8 cellular contexts compared by ENCODE assay signal in genomic region chr10:84267503-84268126, GRCh38. TPM values are rescaled to one million over a fixed set of nuclear protein-coding genes. Genes with fewer than 3 reads are reported as not detected.
DNase-seq lines count a peak whose midpoint lies in the region; ATAC-seq and TF ChIP-seq lines count a peak whose summit lies in the region.

No MANE protein-coding gene starts in this region.

- POLR2A ChIA-PET in A673 (lab: Charles Lee; ENCODE audit: low non-redundant PET), result no interaction called here

- no peak overlapping the region for H3K4me3 ChIP-seq in A673 (ENCODE audit: low read depth, low read length, poor library complexity, severe bottlenecking)
- H3K4me3 ChIP-seq in stomach, result no peak overlapping the region
- H3K4me3 ChIP-seq in gastrocnemius medialis, result no peak overlapping the region

- CTCF ChIA-PET in A673 (lab: Charles Lee), result interaction anchor here (0.5 to 3.4 kb wide), 5 partner anchors 12 to 271 kb away, joined by 3 to 55 read pairs (median 4); no protein-coding TSS in a partner anchor

- WGBS in stomach, 5 donors, result 34 to 48% (median 39%) methylated on average over 7 of the region's 7 CpGs

- H3K4me1 ChIP-seq in A673 (ENCODE audit: insufficient read depth, low read length, poor library complexity, severe bottlenecking) (no peaks in the 10 kb centered on the region), stomach (peaks cover 0 to 16% (median 8%) of the 10 kb centered on the region in 4 donors), gastrocnemius medialis (no peaks in the 10 kb centered on the region)

- TF ChIP-seq CTCF in A673 (conservative IDR thresholded peaks at IDR 0.05; ENCODE audit: low read depth, low read length) (peak; percentile 88), stomach (IDR thresholded peaks at IDR 0.05) (peak in 3 of 7 experiments; percentile 31 to 43 (median 36)), gastrocnemius medialis (IDR thresholded peaks at IDR 0.05 in 4 of 5, conservative IDR thresholded peaks at IDR 0.05 in 1 of 5) (peak in 2 of 5 experiments; percentile 10 to 27)

- H3K36me3 ChIP-seq in A673 (ENCODE audit: insufficient read depth, low read length, poor library complexity, severe bottlenecking) (no peaks in the 10 kb centered on the region), stomach (no peaks in the 10 kb centered on the region), gastrocnemius medialis (no peaks in the 10 kb centered on the region)

- ATAC-seq in GM18907 (IDR thresholded peaks at IDR 0.05; ENCODE audit: unreplicated experiment) (peak; percentile 52), gastrocnemius medialis (no peak)

- H3K9me3 ChIP-seq in A673 (ENCODE audit: low read depth, low read length, poor library complexity, severe bottlenecking) (no peaks in the 10 kb centered on the region), stomach (no peaks in the 10 kb centered on the region), gastrocnemius medialis (no peaks in the 10 kb centered on the region)

- intact Hi-C loops in A673 (cut with micrococcal nuclease; ENCODE audit: unreplicated experiment), result loop anchor here (1.0 kb wide), 1 partner anchor 270 kb away; no protein-coding TSS in a partner anchor
- intact Hi-C loops in stomach (cut with DNase I; ENCODE audit: low total_unique reads), result loop anchor here (10.0 kb wide), 1 partner anchor 87 kb away; no protein-coding TSS in a partner anchor
- intact Hi-C loops in gastrocnemius medialis (cut with DNase I; ENCODE audit: low total_unique reads), result no loop called here

- BruUV-seq in A673 (replicated peaks; lab: Mats Ljungman, UMichigan), result no TSS peak

- in situ Hi-C loops in gastrocnemius medialis (cut with MboI; ENCODE audit: low sequenced_read_pairs in 4 of 4), result loop anchor here in 3 of 4 donors (5.0 to 10.0 kb wide), 4 partner anchors 97 to 265 kb away; no protein-coding TSS in a partner anchor

- TF ChIP-seq POLR2A in stomach (IDR thresholded peaks at IDR 0.05) (no peak), gastrocnemius medialis (IDR thresholded peaks at IDR 0.05) (no peak)

- no peak overlapping the region for H3K27ac ChIP-seq in A673 (ENCODE audit: low read depth, low read length, poor library complexity, severe bottlenecking)
- H3K27ac ChIP-seq in stomach, result no peak overlapping the region
- H3K27ac ChIP-seq in gastrocnemius medialis, result no peak overlapping the region

- DNase-seq in A673 (ENCODE audit: low spot score) (peak; percentile 63), M059J (ENCODE audit: low read depth) (peak; percentile 41), midbrain (lab: John Stamatoyannopoulos, UW) (peak; percentile 18), stomach (peak; percentile 48), gastrocnemius medialis (no peak)
- peak; percentile 92 for DNase-seq in activated CD4-positive, alpha-beta T cell treated with anti-CD3 and anti-CD28 coated beads for 48 hours
- DNase-seq in effector CD4-positive, alpha-beta T cell, result peak; percentile 12

- peaks cover 25% of the 10 kb centered on the region for H3K27me3 ChIP-seq in A673 (replicated peaks; ENCODE audit: insufficient read depth, low read depth, low read length, poor library complexity)
- H3K27me3 ChIP-seq in stomach, result peaks cover 0 to 12% (median 0%) of the 10 kb centered on the region in 3 donors
- H3K27me3 ChIP-seq in gastrocnemius medialis, result peaks cover 0 to 8% (median 2%) of the 10 kb centered on the region in 3 donors

- TF ChIP-seq EP300 in stomach (IDR thresholded peaks at IDR 0.05), result no peak

RNA-seq across cellular contexts. Expression of gene RGR, which starts 22.8 kb away (rescaled TPM):
- total RNA-seq in A673 (2021) (not detected in 2 replicates), stomach (not detected), gastrocnemius medialis (under 1 TPM in 1 of 4 donors, not detected in 3; 0.22 TPM)
- not detected in 2 replicates for total RNA-seq in M059J (2014; rRNA removed; shearing (Covaris generic))
- 1 to 10 TPM in 1 of 3 donors, under 1 TPM in 1, not detected in 1; 0.18 to 2.7 TPM for polyA plus RNA-seq in stomach

RNA-seq across cellular contexts. Expression of gene LRIT1, which starts 26.3 kb away (rescaled TPM):
- total RNA-seq in A673 (2021), result not detected in 2 replicates
- total RNA-seq in M059J (2014; rRNA removed; shearing (Covaris generic)), result not detected in 2 replicates
- not detected for total RNA-seq in stomach
- polyA plus RNA-seq in stomach, result not detected
- not detected for total RNA-seq in gastrocnemius medialis

RNA-seq across cellular contexts. Expression of gene LRIT2, which starts 42.3 kb away (rescaled TPM):
- not detected in 2 replicates for total RNA-seq in A673 (2021)
- total RNA-seq in M059J (2014; rRNA removed; shearing (Covaris generic)), result not detected in 2 replicates
- total RNA-seq in stomach, result not detected
- not detected for polyA plus RNA-seq in stomach
- not detected for total RNA-seq in gastrocnemius medialis

Comparison
In these comparisons a context has a peak if more than half of its experiments do, and no peak if none do; other contexts are left out.
1. DNase-seq: peak in A673 (single experiment), M059J (single experiment), activated CD4-positive, alpha-beta T cell treated with anti-CD3 and anti-CD28 coated beads for 48 hours (single experiment), effector CD4-positive, alpha-beta T cell (single experiment), midbrain (single experiment) and stomach (single experiment); none in gastrocnemius medialis (0 of 2).